In genomic region chr22:28869736-28870135, GRCh38 we compare ENCODE assay signal across 22 cellular contexts.
"Had no signal": no experiment of that assay in that cellular context is flagged by ENCODE, and none has a peak within 500 bp of the region (broad histone marks: within the 10 kb centered on the region; RNA-seq: fewer than 3 reads in every experiment).

No MANE protein-coding gene starts in this region.

- DNase-seq: Kasumi-1, MM.1S, NCI-H1092 treated with DMSO at 0.1 percent for 48 hours, NCI-H1436, NCI-H187, NCI-H2029, NCI-H2081 treated with DMSO at 0.1 percent for 48 hours, NCI-H2171, NCI-H226, NCI-H446, NCI-H510A, NCI-H524 treated with DMSO at 0.1 percent for 48 hours, NCI-H69, NCI-H774, Right ventricle myocardium superior, RPMI8226, SIG-M5 had no signal

- H3K4me1 Mint-ChIP-seq: IgD-negative memory B cell had no signal

- H3K4me3 Mint-ChIP-seq: IgD-negative memory B cell had no signal

- H3K9me3 ChIP-seq: SJSA1 had no signal

- FAIRE-seq: K562, RCC 7860 had no signal

- ATAC-seq: K562 had no signal

- H3K27ac Mint-ChIP-seq: IgD-negative memory B cell had no signal

- H3K36me3 ChIP-seq: SJSA1 had no signal

- H3K9ac ChIP-seq: KMS-11 had no signal

- H3K36me3 Mint-ChIP-seq: IgD-negative memory B cell had no signal

- H3K4me3 ChIP-seq: K562, SJSA1 had no signal

- H3K27me3 ChIP-seq: SJSA1 had no signal

- H3K27ac ChIP-seq: KMS-11, SJSA1 had no signal
